8 cellular contexts compared by ENCODE assay signal in genomic region chr1:26306290-26307221, GRCh38. TPM values are rescaled to one million over a fixed set of nuclear protein-coding genes. Genes with fewer than 3 reads are reported as not detected.
DNase-seq lines count a peak whose midpoint lies in the region; ATAC-seq, FAIRE-seq and TF ChIP-seq lines count a peak whose summit lies in the region.

UBXN11 (minus strand) TSS chr1:26306636; CDS start chr1:26302883, 3,753 bp downstream.

- H3K4me1 ChIP-seq in trophoblast cell (ENCODE audit: control insufficient read depth in 1 of 2, insufficient read depth in 2 of 2, low read length in 2 of 2) (peaks cover 16 to 20% of the 10 kb centered on the region in 2 experiments), transverse colon (peaks cover 5 to 16% (median 11%) of the 10 kb centered on the region in 4 donors)

- TF ChIP-seq EP300 in transverse colon (IDR thresholded peaks at IDR 0.05; ENCODE audit: low read depth) = no peak

- no peak within 1 kb of the TSS for H2BK5ac ChIP-seq in trophoblast cell (ENCODE audit: low read depth, low read length, poor library complexity)

- no CpG with 5 or more reads among the region's 51 CpGs for WGBS in trophoblast cell (ENCODE audit: extremely low coverage, insufficient coverage, insufficient read length)
- WGBS in transverse colon (ENCODE audit: low coverage in 1 of 2), 2 donors = 0 to 1% methylated on average over 9 to 42 of the region's 51 CpGs

- peak within 1 kb of the TSS; percentile 28 for H4K91ac ChIP-seq in trophoblast cell (ENCODE audit: low read depth, low read length)

- peak; percentile 100 for ATAC-seq in HG02798 (IDR thresholded peaks at IDR 0.05; ENCODE audit: poor library complexity, unreplicated experiment)
- peak; percentile 99 for ATAC-seq in activated naive CD8-positive, alpha-beta T cell treated with anti-CD3 and anti-CD28 coated beads, Interleukin-2, amount 10 ng/mL, durations not matched to agents 7 days and 5 days (ENCODE audit: low read depth)

- H3K4me2 ChIP-seq in trophoblast cell (ENCODE audit: low read length) = peak within 1 kb of the TSS; percentile 77

- peaks cover 30% of the 10 kb centered on the region for H3K4me1 Mint-ChIP-seq in activated naive CD8-positive, alpha-beta T cell treated with anti-CD3 and anti-CD28 coated beads, Interleukin-2, amount 10 ng/mL, durations not matched to agents 7 days and 5 days

- H3K27me3 Mint-ChIP-seq in activated naive CD8-positive, alpha-beta T cell treated with anti-CD3 and anti-CD28 coated beads, Interleukin-2, amount 10 ng/mL, durations not matched to agents 7 days and 5 days = no peaks in the 10 kb centered on the region

- no peak within 1 kb of the TSS for H2BK120ac ChIP-seq in trophoblast cell (ENCODE audit: insufficient read depth, low read length, poor library complexity)

- H3K36me3 Mint-ChIP-seq in activated naive CD8-positive, alpha-beta T cell treated with anti-CD3 and anti-CD28 coated beads, Interleukin-2, amount 10 ng/mL, durations not matched to agents 7 days and 5 days = no peaks in the 10 kb centered on the region

- H3K79me1 ChIP-seq in trophoblast cell (ENCODE audit: low read length) = peaks cover 11% of the 10 kb centered on the region

- H3K79me2 ChIP-seq in trophoblast cell (ENCODE audit: control insufficient read depth, insufficient read depth, low read length, poor library complexity) = no peaks in the 10 kb centered on the region

- peak within 1 kb of the TSS; percentile 97 for H3K27ac Mint-ChIP-seq in activated naive CD8-positive, alpha-beta T cell treated with anti-CD3 and anti-CD28 coated beads, Interleukin-2, amount 10 ng/mL, durations not matched to agents 7 days and 5 days

- TF ChIP-seq CTCF in transverse colon (IDR thresholded peaks at IDR 0.05) = no peak

- H3K18ac ChIP-seq in trophoblast cell (ENCODE audit: low read length) = no peak within 1 kb of the TSS

- no peaks in the 10 kb centered on the region for H3K9me3 Mint-ChIP-seq in activated naive CD8-positive, alpha-beta T cell treated with anti-CD3 and anti-CD28 coated beads, Interleukin-2, amount 10 ng/mL, durations not matched to agents 7 days and 5 days

- DNase-seq in GM12891 (ENCODE audit: insufficient read length, low spot score) = peak; percentile 98
- DNase-seq in NCI-H1417 treated with DMSO at 0.1 percent for 48 hours (lab: John Stamatoyannopoulos, UW) = peak; percentile 92
- DNase-seq in SW 1271 (lab: John Stamatoyannopoulos, UW) = peak; percentile 83 to 93
- DNase-seq in activated naive CD8-positive, alpha-beta T cell treated with anti-CD3 and anti-CD28 coated beads, Interleukin-2, amount 10 ng/mL, durations not matched to agents 7 days and 5 days = peak; percentile 88
- DNase-seq in cardiac septum (ENCODE audit: low spot score) = peak; percentile 97
- DNase-seq in trophoblast cell = peak; percentile 98 to 99
- DNase-seq in transverse colon = peak; percentile 95

- peak; percentile 96 for FAIRE-seq in GM12891 (lab: Jason Lieb, UNC)

- no peak within 1 kb of the TSS for H2BK12ac ChIP-seq in trophoblast cell (ENCODE audit: low read length)

- peak within 1 kb of the TSS; percentile 94 for H3K4me3 Mint-ChIP-seq in activated naive CD8-positive, alpha-beta T cell treated with anti-CD3 and anti-CD28 coated beads, Interleukin-2, amount 10 ng/mL, durations not matched to agents 7 days and 5 days

- H2AK5ac ChIP-seq in trophoblast cell (ENCODE audit: low read length) = no peak within 1 kb of the TSS

- no peak within 1 kb of the TSS for H4K12ac ChIP-seq in trophoblast cell (ENCODE audit: low read depth, low read length)

- POLR2A ChIA-PET in activated naive CD8-positive, alpha-beta T cell treated with anti-CD3 and anti-CD28 coated beads, Interleukin-2, amount 10 ng/mL, durations not matched to agents 7 days and 5 days (lab: Charles Lee) = interaction anchor here (1.1 to 24.2 kb wide), 6 partner anchors 9 to 195 kb away, joined by 3 to 1079 read pairs (median 16); partner anchors contain the start of genes CD52, PDIK1L and SH3BGRL3

- TF ChIP-seq POLR2A in GM12891 (IDR thresholded peaks at IDR 0.05; ENCODE audit: low read depth, low read length) (no peak; the same call in 1 of the 2 replicates), transverse colon (IDR thresholded peaks at IDR 0.05) (peak; percentile 16)

- peak within 1 kb of the TSS; percentile 73 for H2AFZ ChIP-seq in trophoblast cell (ENCODE audit: insufficient read depth, low read length, poor library complexity)

- H3K23ac ChIP-seq in trophoblast cell (ENCODE audit: low read length) = no peak within 1 kb of the TSS

- H3K9ac ChIP-seq in trophoblast cell (ENCODE audit: low read length) = peak within 1 kb of the TSS; percentile 97

- H3K27me3 ChIP-seq in trophoblast cell (ENCODE audit: insufficient read depth, low read length) = no peaks in the 10 kb centered on the region
- H3K27me3 ChIP-seq in transverse colon = no peaks in the 10 kb centered on the region

- intact Hi-C loops in cardiac septum (cut with DNase I) (no loop called here), transverse colon (cut with DNase I; ENCODE audit: low total_unique reads) (no loop called here)

- H3K36me3 ChIP-seq in trophoblast cell (ENCODE audit: control insufficient read depth in 1 of 2, insufficient read depth in 2 of 2, low read length in 2 of 2) (no peaks in the 10 kb centered on the region), transverse colon (no peaks in the 10 kb centered on the region)

- H3K4me3 ChIP-seq in trophoblast cell (ENCODE audit: low read depth, low read length) = peak within 1 kb of the TSS; percentile 99
- peak within 1 kb of the TSS; percentile 57 to 82 (median 62) for H3K4me3 ChIP-seq in transverse colon

- H3K9me3 ChIP-seq in trophoblast cell (ENCODE audit: insufficient read depth, low read depth, low read length) (no peaks in the 10 kb centered on the region), transverse colon (no peaks in the 10 kb centered on the region)

- peak within 1 kb of the TSS; percentile 78 for H4K8ac ChIP-seq in trophoblast cell (ENCODE audit: low read depth, low read length)

- no peak within 1 kb of the TSS for H3K4ac ChIP-seq in trophoblast cell (ENCODE audit: low read depth, low read length)

- H3K27ac ChIP-seq in trophoblast cell (ENCODE audit: low read depth, low read length) (no peak within 1 kb of the TSS), transverse colon (peak within 1 kb of the TSS; percentile 47 to 74 (median 62))

- in situ Hi-C loops in transverse colon (cut with MboI; ENCODE audit: low pct_ligation_motif_present in 1 of 4, low pct_unique_long_range_greater_than_20kb in 1 of 4, low sequenced_read_pairs in 3 of 4) = no loop called here

- peak within 1 kb of the TSS; percentile 36 for H3K14ac ChIP-seq in trophoblast cell (ENCODE audit: low read length)

TF ChIP-seq in GM12891, 5 proteins besides CTCF, POLR2A, EP300 and RAD21:
- TF ChIP-seq PAX5 (IDR thresholded peaks at IDR 0.05; ENCODE audit: insufficient read depth, low read length, severe bottlenecking) (no peak), SPI1 (IDR thresholded peaks at IDR 0.05; ENCODE audit: low read depth, low read length) (no peak), POU2F2 (IDR thresholded peaks at IDR 0.05; ENCODE audit: low read depth, low read length) (peak; percentile 30; the same call in 1 of the 2 replicates), POLR2AphosphoS5 (IDR thresholded peaks at IDR 0.05; ENCODE audit: low read depth, low read length) (no peak)
TF ChIP-seq in GM12891: peak in this region for 1.

RNA-seq across cellular contexts. Expression of gene UBXN11, which starts in this region (rescaled TPM):
- 12.8 TPM for polyA plus RNA-seq in GM12891 (2012; ENCODE audit: low read depth, missing spikeins)
- total RNA-seq in activated naive CD8-positive, alpha-beta T cell treated with anti-CD3 and anti-CD28 coated beads, Interleukin-2, amount 10 ng/mL, durations not matched to agents 7 days and 5 days = 10 to 100 TPM; 60.5 to 64.1 TPM
- total RNA-seq in cardiac septum (8.3 TPM), transverse colon (10 to 100 TPM in 2 of 4 donors, 1 to 10 TPM in 2; 4.9 to 17.9 (median 12.0) TPM)
- polyA plus RNA-seq in trophoblast cell (2013) = 8.1 and 8.5 TPM in 2 replicates
